ENCODE assay signal across 8 cellular contexts in the genomic region with DNA sequence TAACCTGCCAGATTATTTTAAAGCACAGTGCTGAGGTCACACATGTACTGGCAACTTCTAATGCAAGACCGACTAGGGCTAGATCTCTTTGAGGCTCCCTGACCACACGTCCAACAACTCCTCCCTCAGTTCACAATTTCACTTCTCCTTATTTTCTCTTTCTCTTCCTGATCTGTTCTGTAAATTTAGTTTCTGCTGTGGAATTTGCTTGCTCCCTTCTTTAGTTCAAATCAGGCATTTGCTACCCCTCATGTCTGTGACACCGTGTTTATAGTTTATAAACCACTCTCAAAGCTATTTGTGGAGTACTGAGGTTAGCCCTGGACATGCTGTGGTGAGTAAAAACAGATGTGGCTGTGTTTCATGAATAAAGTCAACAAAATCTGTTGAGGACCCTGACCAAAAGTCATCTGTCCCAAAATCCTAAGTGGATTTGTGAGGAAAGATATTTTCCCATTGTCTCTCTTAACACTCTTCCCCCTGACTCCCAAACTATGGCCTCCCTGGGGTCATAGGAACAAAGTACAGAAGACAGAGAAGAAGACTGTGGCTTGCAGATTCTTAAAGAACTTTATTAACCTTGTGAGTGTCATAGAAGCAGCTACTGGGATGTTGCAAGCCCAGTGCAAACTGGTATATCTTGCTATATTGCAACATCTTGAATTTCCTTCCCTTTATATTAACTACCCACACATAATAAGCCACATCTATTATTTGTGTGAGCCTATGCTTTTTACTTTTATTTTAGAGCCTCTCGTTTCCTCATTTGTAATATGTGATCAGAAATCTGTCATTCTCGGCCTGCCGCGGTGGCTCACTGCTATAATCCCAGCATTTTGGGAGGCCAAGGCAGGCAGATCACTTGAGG. TPM values are rescaled to one million over a fixed set of nuclear protein-coding genes. Genes with fewer than 3 reads are reported as not detected.
A peak's percentile ranks its signal among the peaks of the same experiment; 100 is the strongest.
DNase-seq lines count a peak whose midpoint lies in the region; ATAC-seq and TF ChIP-seq lines count a peak whose summit lies in the region.

No MANE protein-coding gene starts in this region.

- H3K4me3 ChIP-seq in tibial nerve (peak overlapping the region in 1 of 4 donors; percentile 8), coronary artery (no peak overlapping the region), right cardiac atrium (ENCODE audit: low read length) (no peak overlapping the region)

- TF ChIP-seq CTCF in tibial nerve (IDR thresholded peaks at IDR 0.05) (no peak), coronary artery (IDR thresholded peaks at IDR 0.05) (no peak)

- H3K4me1 ChIP-seq in tibial nerve = peaks cover 0 to 15% (median 7%) of the 10 kb centered on the region in 4 donors
- H3K4me1 ChIP-seq in right cardiac atrium (ENCODE audit: control insufficient read depth, insufficient read depth, low read length) = no peaks in the 10 kb centered on the region

- ATAC-seq in GM21367 (IDR thresholded peaks at IDR 0.05; ENCODE audit: unreplicated experiment) (peak; percentile 35), GM19023 (IDR thresholded peaks at IDR 0.05; ENCODE audit: unreplicated experiment) (no peak), right cardiac atrium (no peak)

- H3K27me3 ChIP-seq in tibial nerve (peaks cover 0 to 9% of the 10 kb centered on the region in 2 donors), right cardiac atrium (ENCODE audit: control insufficient read depth, insufficient read depth) (no peaks in the 10 kb centered on the region)

- 60 to 65% methylated on average over 7 of the region's 7 CpGs for WGBS in tibial nerve, 2 donors
- 72% methylated on average over 7 of the region's 7 CpGs for WGBS in right cardiac atrium

- no peak for TF ChIP-seq POLR2A in tibial nerve (IDR thresholded peaks at IDR 0.05)

- in situ Hi-C loops in KBM-7 (cut with MboI; ENCODE audit: low pct_unique_long_range_greater_than_20kb, low sequenced_read_pairs) = no loop called here

- H3K27ac ChIP-seq in tibial nerve = peak overlapping the region in 3 of 4 donors; percentile 2 to 73 (median 26)
- peak overlapping the region in 1 of 2 donors; percentile 77 for H3K27ac ChIP-seq in coronary artery
- no peak overlapping the region for H3K27ac ChIP-seq in right cardiac atrium (ENCODE audit: low read length)

- no peaks in the 10 kb centered on the region for H3K9me3 ChIP-seq in tibial nerve
- H3K9me3 ChIP-seq in right cardiac atrium (ENCODE audit: control insufficient read depth, low read length) = no peaks in the 10 kb centered on the region

- TF ChIP-seq EP300 in tibial nerve (IDR thresholded peaks at IDR 0.05) = peak in 1 of 2 donors; percentile 14

- intact Hi-C loops in right cardiac atrium (cut with DNase I) = no loop called here

- H3K36me3 ChIP-seq in tibial nerve = no peaks in the 10 kb centered on the region

- DNase-seq in KBM-7 = peak; percentile 73
- DNase-seq in fibroblast of peridontal ligament (ENCODE audit: extremely low read depth) = peak; percentile 66
- DNase-seq in tibial nerve (ENCODE audit: low spot score in 2 of 2) = no peak
- no peak for DNase-seq in coronary artery (ENCODE audit: low spot score)
- DNase-seq in activated CD8-positive, alpha-beta memory T cell treated with anti-CD3 and anti-CD28 coated beads for 24 hours = no peak
- no peak for DNase-seq in right cardiac atrium

RNA-seq across cellular contexts. Expression of a gene that starts 3.5 kb away (rescaled TPM):
- total RNA-seq in tibial nerve (100 to 1,000 TPM in 1 of 4 donors, 10 to 100 TPM in 3; 40.6 to 113 (median 65.5) TPM), right cardiac atrium (10 to 100 TPM; 50.1 to 63.1 (median 57.8) TPM)
- 53.5 TPM for polyA plus RNA-seq in right cardiac atrium

Comparison
In these comparisons a context has a peak if more than half of its experiments do, and no peak if none do; other contexts are left out.
1. DNase-seq: peak in KBM-7 (single experiment) and fibroblast of peridontal ligament (single experiment); none in tibial nerve (0 of 2), coronary artery (single experiment), activated CD8-positive, alpha-beta memory T cell treated with anti-CD3 and anti-CD28 coated beads for 24 hours (single experiment) and right cardiac atrium (0 of 3).